In genomic region chr9:121154782-121155181, GRCh38 we compare ENCODE assay signal across 1 cellular context.
A peak's percentile ranks its signal among the peaks of the same experiment; 100 is the strongest.
TF ChIP-seq lines count a peak whose summit lies in the region.

No MANE protein-coding gene starts in this region.

TF ChIP-seq in K562, 482 proteins besides CTCF, POLR2A, EP300 and RAD21 (continued from another document):
- 0 out of 2 replicates have a peak, but pooled peaks have one; percentile 47 for TF ChIP-seq BHLHE40 (IDR thresholded peaks at IDR 0.05; ENCODE audit: low read length)
- no peak for TF ChIP-seq RBBP5 (IDR thresholded peaks at IDR 0.05; ENCODE audit: borderline replicate concordance, insufficient read depth, low read length, poor library complexity, severe bottlenecking)
- TF ChIP-seq WHSC1 (IDR thresholded peaks at IDR 0.05; ENCODE audit: low read length): no peak
- TF ChIP-seq ZNF436 (CRISPR knock-in tag; IDR thresholded peaks at IDR 0.05): no peak
- TF ChIP-seq BRD4 (IDR thresholded peaks at IDR 0.05): no peak
- TF ChIP-seq, protein P1, sequence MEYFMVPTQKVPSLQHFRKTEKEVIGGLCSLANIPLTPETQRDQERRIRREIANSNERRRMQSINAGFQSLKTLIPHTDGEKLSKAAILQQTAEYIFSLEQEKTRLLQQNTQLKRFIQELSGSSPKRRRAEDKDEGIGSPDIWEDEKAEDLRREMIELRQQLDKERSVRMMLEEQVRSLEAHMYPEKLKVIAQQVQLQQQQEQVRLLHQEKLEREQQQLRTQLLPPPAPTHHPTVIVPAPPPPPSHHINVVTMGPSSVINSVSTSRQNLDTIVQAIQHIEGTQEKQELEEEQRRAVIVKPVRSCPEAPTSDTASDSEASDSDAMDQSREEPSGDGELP (CRISPR knock-in tag; IDR thresholded peaks at IDR 0.05; ENCODE audit: borderline replicate concordance): peak; percentile 21; the same call in 1 of the 2 replicates
- TF ChIP-seq, protein P2, sequence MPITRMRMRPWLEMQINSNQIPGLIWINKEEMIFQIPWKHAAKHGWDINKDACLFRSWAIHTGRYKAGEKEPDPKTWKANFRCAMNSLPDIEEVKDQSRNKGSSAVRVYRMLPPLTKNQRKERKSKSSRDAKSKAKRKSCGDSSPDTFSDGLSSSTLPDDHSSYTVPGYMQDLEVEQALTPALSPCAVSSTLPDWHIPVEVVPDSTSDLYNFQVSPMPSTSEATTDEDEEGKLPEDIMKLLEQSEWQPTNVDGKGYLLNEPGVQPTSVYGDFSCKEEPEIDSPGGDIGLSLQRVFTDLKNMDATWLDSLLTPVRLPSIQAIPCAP (CRISPR knock-in tag; IDR thresholded peaks at IDR 0.05; ENCODE audit: borderline replicate concordance): no peak
